22 cellular contexts compared by ENCODE assay signal in genomic region chr5:151205411-151205810, GRCh38. TPM values are rescaled to one million over a fixed set of nuclear protein-coding genes. Genes with fewer than 3 reads are reported as not detected.
DNase-seq lines count a peak whose midpoint lies in the region; TF ChIP-seq lines count a peak whose summit lies in the region.
"Had no signal": no experiment of that assay in that cellular context is flagged by ENCODE, and none has a peak within 500 bp of the region (broad histone marks: within the 10 kb centered on the region; RNA-seq: fewer than 3 reads in every experiment).

No MANE protein-coding gene starts in this region.

- no peaks in the 10 kb centered on the region for H3K27me3 Mint-ChIP-seq in CD4-positive, alpha-beta memory T cell
- H3K27me3 Mint-ChIP-seq in activated naive CD8-positive, alpha-beta T cell treated with anti-CD3 and anti-CD28 coated beads for 36 hours: no peaks in the 10 kb centered on the region
- H3K27me3 Mint-ChIP-seq in neural progenitor cell (ENCODE audit: insufficient read depth, low read depth): peaks cover 5% of the 10 kb centered on the region

- H3K4me1 Mint-ChIP-seq in CD4-positive, alpha-beta memory T cell: peaks cover 34 to 64% (median 50%) of the 10 kb centered on the region in 4 donors
- H3K4me1 Mint-ChIP-seq in activated naive CD8-positive, alpha-beta T cell treated with anti-CD3 and anti-CD28 coated beads for 36 hours: peaks cover 68% of the 10 kb centered on the region
- H3K4me1 Mint-ChIP-seq in neural progenitor cell: no peaks in the 10 kb centered on the region

- TF ChIP-seq EP300 in sigmoid colon (IDR thresholded peaks at IDR 0.05): no peak

- H3K4me3 Mint-ChIP-seq in CD4-positive, alpha-beta memory T cell: no peak overlapping the region
- H3K4me3 Mint-ChIP-seq in activated naive CD8-positive, alpha-beta T cell treated with anti-CD3 and anti-CD28 coated beads for 36 hours: no peak overlapping the region
- no peak overlapping the region for H3K4me3 Mint-ChIP-seq in neural progenitor cell

- H3K36me3 Mint-ChIP-seq in CD4-positive, alpha-beta memory T cell: peaks cover 26 to 29% of the 10 kb centered on the region in 2 donors
- H3K36me3 Mint-ChIP-seq in activated naive CD8-positive, alpha-beta T cell treated with anti-CD3 and anti-CD28 coated beads for 36 hours: peaks cover 40% of the 10 kb centered on the region
- no peaks in the 10 kb centered on the region for H3K36me3 Mint-ChIP-seq in neural progenitor cell

- H3K27me3 ChIP-seq in CD4-positive, alpha-beta memory T cell (ENCODE audit: insufficient read depth, low read length): no peaks in the 10 kb centered on the region
- no peaks in the 10 kb centered on the region for H3K27me3 ChIP-seq in Karpas-422 (ENCODE audit: low read length)
- no peaks in the 10 kb centered on the region for H3K27me3 ChIP-seq in neural progenitor cell
- H3K27me3 ChIP-seq in H7 (ENCODE audit: control insufficient read depth, insufficient read depth, low read length): no peaks in the 10 kb centered on the region
- no peaks in the 10 kb centered on the region for H3K27me3 ChIP-seq in sigmoid colon
- H3K27me3 ChIP-seq: brain microvascular endothelial cell, suprapubic skin had no signal

- TF ChIP-seq CTCF in neural progenitor cell (IDR thresholded peaks at IDR 0.05): no peak
- no peak for TF ChIP-seq CTCF in sigmoid colon (IDR thresholded peaks at IDR 0.05)

- H3F3A ChIP-seq in neural progenitor cell (ENCODE audit: low read depth): no peaks in the 10 kb centered on the region

- H3K4me2 ChIP-seq in Karpas-422 (ENCODE audit: low read depth, low read length, poor library complexity, severe bottlenecking) (no peak overlapping the region), neural progenitor cell (no peak overlapping the region)

- H3K9me3 Mint-ChIP-seq in CD4-positive, alpha-beta memory T cell: no peaks in the 10 kb centered on the region
- H3K9me3 Mint-ChIP-seq in activated naive CD8-positive, alpha-beta T cell treated with anti-CD3 and anti-CD28 coated beads for 36 hours: no peaks in the 10 kb centered on the region
- no peaks in the 10 kb centered on the region for H3K9me3 Mint-ChIP-seq in neural progenitor cell

- H3K27ac Mint-ChIP-seq in CD4-positive, alpha-beta memory T cell: peak overlapping the region in 5 of 7 donors; percentile 1 to 88 (median 59)
- H3K27ac Mint-ChIP-seq in activated naive CD8-positive, alpha-beta T cell treated with anti-CD3 and anti-CD28 coated beads for 36 hours: peak overlapping the region; percentile 64
- peak overlapping the region; percentile 46 for H3K27ac Mint-ChIP-seq in neural progenitor cell

- no peaks in the 10 kb centered on the region for H3K9me2 ChIP-seq in Karpas-422 (replicated peaks; ENCODE audit: insufficient read depth, low read length)

- POLR2A ChIA-PET in CD4-positive, alpha-beta memory T cell (lab: Charles Lee; ENCODE audit: partially characterized antibody): interaction anchor here (5.5 kb wide), 1 partner anchor 8 kb away, joined by 67 read pairs; no protein-coding TSS in a partner anchor

- H4K20me1 ChIP-seq in Karpas-422 (ENCODE audit: insufficient read depth, low read depth, low read length): no peaks in the 10 kb centered on the region
- H4K20me1 ChIP-seq in neural progenitor cell (ENCODE audit: low read depth): no peaks in the 10 kb centered on the region

- no peak for TF ChIP-seq POLR2A in sigmoid colon (IDR thresholded peaks at IDR 0.05)

- H2AFZ ChIP-seq in Karpas-422 (ENCODE audit: low read length) (no peak overlapping the region), neural progenitor cell (replicated peaks) (no peak overlapping the region)
- H2AFZ ChIP-seq: parathyroid adenoma had no signal

- intact Hi-C loops in CD4-positive, alpha-beta memory T cell (cut with micrococcal nuclease): no loop called here
- intact Hi-C loops in sigmoid colon (cut with DNase I): no loop called here

- CTCF ChIA-PET in CD4-positive, alpha-beta memory T cell (lab: Charles Lee; ENCODE audit: partially characterized antibody): interaction anchor here (1.0 kb wide), 1 partner anchor 19 kb away, joined by 5 read pairs; the partner anchor contains the start of gene CCDC69

- WGBS in sigmoid colon, 2 donors: 92 to 93% methylated on average over 10 of the region's 10 CpGs

- DNase-seq in CD4-positive, alpha-beta memory T cell: no peak
- DNase-seq in Karpas-422: peak; percentile 40
- DNase-seq in activated naive CD8-positive, alpha-beta T cell treated with anti-CD3 and anti-CD28 coated beads for 36 hours: no peak
- no peak for DNase-seq in neural progenitor cell (ENCODE audit: low spot score)
- DNase-seq in H7: no peak
- no peak for DNase-seq in sigmoid colon
- DNase-seq in midbrain (lab: John Stamatoyannopoulos, UW): no peak
- DNase-seq: AML-193; brain microvascular endothelial cell; cortex of kidney; GF-D8; Kasumi-1; left ventricle myocardium inferior; NCI-H1105; NCI-H526 treated with DMSO at 0.1 percent for 48 hours; stimulated activated CD4-positive, alpha-beta T cell treated with anti-CD3 and anti-CD28 coated beads, Interleukin-2, amount 100 ng/mL, for 48 hours; T-helper 2 cell; WERI-Rb-1 had no signal

- H3K9ac ChIP-seq in Karpas-422 (ENCODE audit: low read length) (no peak overlapping the region), neural progenitor cell (no peak overlapping the region)
- H3K9ac ChIP-seq: parathyroid adenoma had no signal

- H3K4me3 ChIP-seq in CD4-positive, alpha-beta memory T cell (ENCODE audit: low read length in 2 of 2): no peak overlapping the region
- H3K4me3 ChIP-seq in Karpas-422 (ENCODE audit: low read length) (no peak overlapping the region), neural progenitor cell (no peak overlapping the region), H7 (ENCODE audit: insufficient read depth, low read depth, low read length) (no peak overlapping the region), sigmoid colon (no peak overlapping the region)
- H3K4me3 ChIP-seq: GM12878, left ventricle myocardium inferior, suprapubic skin had no signal

- H3K79me2 ChIP-seq in Karpas-422 (ENCODE audit: low read length) (peaks cover 35% of the 10 kb centered on the region), neural progenitor cell (ENCODE audit: low read depth) (no peaks in the 10 kb centered on the region)
- H3K79me2 ChIP-seq: parathyroid adenoma had no signal

- H3K27ac ChIP-seq in CD4-positive, alpha-beta memory T cell (ENCODE audit: low read depth, low read length): no peak overlapping the region
- H3K27ac ChIP-seq in Karpas-422 (ENCODE audit: low read length): peak overlapping the region; percentile 61
- H3K27ac ChIP-seq in neural progenitor cell: no peak overlapping the region
- peak overlapping the region in 1 of 4 donors; percentile 3 for H3K27ac ChIP-seq in sigmoid colon
- H3K27ac ChIP-seq: brain microvascular endothelial cell, epithelial cell of prostate, left ventricle myocardium inferior, parathyroid adenoma, suprapubic skin, WERI-Rb-1 had no signal

- H3K4me1 ChIP-seq in CD4-positive, alpha-beta memory T cell (ENCODE audit: insufficient read depth, low read length): peaks cover 59% of the 10 kb centered on the region
- H3K4me1 ChIP-seq in Karpas-422 (ENCODE audit: low read length): peaks cover 35% of the 10 kb centered on the region
- H3K4me1 ChIP-seq in neural progenitor cell: peaks cover 4% of the 10 kb centered on the region
- peaks cover 0 to 39% (median 30%) of the 10 kb centered on the region in 4 donors for H3K4me1 ChIP-seq in sigmoid colon
- H3K4me1 ChIP-seq: parathyroid adenoma had no signal

- H3K9me3 ChIP-seq in CD4-positive, alpha-beta memory T cell (ENCODE audit: control insufficient read depth in 1 of 2, low read length in 2 of 2): no peaks in the 10 kb centered on the region
- no peaks in the 10 kb centered on the region for H3K9me3 ChIP-seq in Karpas-422 (ENCODE audit: low read length)
- H3K9me3 ChIP-seq in neural progenitor cell (ENCODE audit: low read depth): no peaks in the 10 kb centered on the region
- no peaks in the 10 kb centered on the region for H3K9me3 ChIP-seq in sigmoid colon
- H3K9me3 ChIP-seq: left ventricle myocardium inferior, suprapubic skin had no signal

- peaks cover 18% of the 10 kb centered on the region for H3K36me3 ChIP-seq in CD4-positive, alpha-beta memory T cell (ENCODE audit: insufficient read depth, low read length)
- H3K36me3 ChIP-seq in Karpas-422 (ENCODE audit: insufficient read depth, low read length): peaks cover 51% of the 10 kb centered on the region
- H3K36me3 ChIP-seq in neural progenitor cell: no peaks in the 10 kb centered on the region
- H3K36me3 ChIP-seq in H7 (replicated peaks; ENCODE audit: control insufficient read depth, insufficient read depth, low read length): no peaks in the 10 kb centered on the region
- peaks cover 3 to 22% (median 11%) of the 10 kb centered on the region in 4 donors for H3K36me3 ChIP-seq in sigmoid colon
- H3K36me3 ChIP-seq: brain microvascular endothelial cell, WERI-Rb-1 had no signal

RNA-seq across cellular contexts. Expression of gene CCDC69, which starts 18.5 kb away (rescaled TPM):
- total RNA-seq in CD4-positive, alpha-beta memory T cell: 10 to 100 TPM; 93.5 to 93.9 TPM
- 10 to 100 TPM; 38.9 to 83.0 TPM for polyA plus RNA-seq in CD4-positive, alpha-beta memory T cell
- total RNA-seq in Karpas-422 (2014; rRNA removed; shearing (Covaris generic); ENCODE audit: low replicate concordance): 241 and 291 TPM in 2 replicates
- total RNA-seq in activated naive CD8-positive, alpha-beta T cell treated with anti-CD3 and anti-CD28 coated beads for 36 hours: 10 to 100 TPM; 27.5 to 29.6 TPM
- 0.03 and 0.07 TPM in 2 replicates for total RNA-seq in neural progenitor cell (ENCODE audit: low replicate concordance)
- total RNA-seq in H7 (2014; rRNA removed; shearing (Covaris generic)): 5.6 and 8.7 TPM in 2 replicates
- 100 to 1,000 TPM; 199 to 342 (median 258) TPM for total RNA-seq in sigmoid colon
- 10 to 100 TPM in 2 of 3 donors, 1 to 10 TPM in 1; 6.0 to 48.7 (median 43.2) TPM for polyA plus RNA-seq in sigmoid colon

RNA-seq across cellular contexts. Expression of gene GM2A, which starts 47.6 kb away (rescaled TPM):
- total RNA-seq in CD4-positive, alpha-beta memory T cell: 10 to 100 TPM; 20.4 to 23.1 TPM
- polyA plus RNA-seq in CD4-positive, alpha-beta memory T cell: 1 to 10 TPM; 4.3 to 5.6 TPM
- 132 and 133 TPM in 2 replicates for total RNA-seq in Karpas-422 (2014; rRNA removed; shearing (Covaris generic); ENCODE audit: low replicate concordance)
- 10 to 100 TPM; 18.0 to 18.8 TPM for total RNA-seq in activated naive CD8-positive, alpha-beta T cell treated with anti-CD3 and anti-CD28 coated beads for 36 hours
- 19.4 TPM in 2 replicates for total RNA-seq in neural progenitor cell (ENCODE audit: low replicate concordance)
- 29.4 and 30.7 TPM in 2 replicates for total RNA-seq in H7 (2014; rRNA removed; shearing (Covaris generic))
- 10 to 100 TPM; 19.4 to 31.9 (median 29.3) TPM for total RNA-seq in sigmoid colon
- polyA plus RNA-seq in sigmoid colon: 10 to 100 TPM; 10.2 to 35.1 (median 32.3) TPM

RNA-seq across cellular contexts. Expression of gene ANXA6, which starts 47.8 kb away (rescaled TPM):
- total RNA-seq in CD4-positive, alpha-beta memory T cell: 100 to 1,000 TPM; 318 to 342 TPM
- polyA plus RNA-seq in CD4-positive, alpha-beta memory T cell: 100 to 1,000 TPM; 229 to 330 TPM
- 277 and 387 TPM in 2 replicates for total RNA-seq in Karpas-422 (2014; rRNA removed; shearing (Covaris generic); ENCODE audit: low replicate concordance)
- 100 to 1,000 TPM; 407 to 417 TPM for total RNA-seq in activated naive CD8-positive, alpha-beta T cell treated with anti-CD3 and anti-CD28 coated beads for 36 hours
- 95.0 and 97.6 TPM in 2 replicates for total RNA-seq in neural progenitor cell (ENCODE audit: low replicate concordance)
- 179 and 212 TPM in 2 replicates for total RNA-seq in H7 (2014; rRNA removed; shearing (Covaris generic))
- total RNA-seq in sigmoid colon: 100 to 1,000 TPM; 233 to 333 (median 259) TPM
- polyA plus RNA-seq in sigmoid colon: 100 to 1,000 TPM in 1 of 3 donors, 10 to 100 TPM in 2; 22.9 to 121 (median 45.0) TPM
